In the genomic region with DNA sequence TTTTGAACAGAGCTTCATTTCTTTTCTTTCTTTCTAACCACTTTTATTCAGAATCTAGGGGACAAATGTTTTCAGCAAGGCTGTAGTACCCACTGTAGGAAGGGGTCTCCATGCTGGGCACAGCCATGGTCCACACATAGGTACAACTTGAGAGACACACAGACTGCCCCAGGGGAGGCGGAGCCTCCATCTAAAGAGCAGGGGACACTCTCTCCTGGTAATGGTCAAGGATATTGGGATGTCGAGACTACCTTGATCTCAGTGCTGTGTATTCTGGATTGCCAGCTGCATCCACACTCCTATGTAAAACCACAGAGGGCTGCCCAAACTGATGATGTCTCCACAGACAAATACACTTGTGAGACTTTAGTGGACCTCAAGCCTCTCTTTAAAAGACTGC, we compare ENCODE assay signal across 19 cellular contexts. TPM values are rescaled to one million over a fixed set of nuclear protein-coding genes. Genes with fewer than 3 reads are reported as not detected.
DNase-seq lines count a peak whose midpoint lies in the region; ATAC-seq and TF ChIP-seq lines count a peak whose summit lies in the region.
"Had no signal": no experiment of that assay in that cellular context is flagged by ENCODE, and none has a peak within 500 bp of the region (broad histone marks: within the 10 kb centered on the region; RNA-seq: fewer than 3 reads in every experiment).

No MANE protein-coding gene starts in this region.

- H3K9me3 Mint-ChIP-seq in activated naive CD8-positive, alpha-beta T cell treated with anti-CD3 and anti-CD28 coated beads, Interleukin-2, amount 50 U/mL, for 24 hours = peaks cover 1% of the 10 kb centered on the region
- no peaks in the 10 kb centered on the region for H3K9me3 Mint-ChIP-seq in natural killer cell

- peak overlapping the region in 7 of 11 experiments; percentile 37 to 90 (median 60); a peak in 7 of 22 replicates for H3K9ac ChIP-seq in BLaER1 treated with 17β-estradiol and CSF1 and Interleukin-3, amounts not matched to agents 10 nM and 100 nM
- H3K9ac ChIP-seq in smooth muscle cell (ENCODE audit: low read depth) = no peak overlapping the region

- peak overlapping the region; percentile 92 to 99 (median 97) for H3K4me2 ChIP-seq in BLaER1 treated with 17β-estradiol and CSF1 and Interleukin-3, amounts not matched to agents 10 nM and 100 nM
- no peak overlapping the region for H3K4me2 ChIP-seq in smooth muscle cell

- peak overlapping the region; percentile 16 for H3K4me3 Mint-ChIP-seq in activated naive CD8-positive, alpha-beta T cell treated with anti-CD3 and anti-CD28 coated beads, Interleukin-2, amount 50 U/mL, for 24 hours
- peak overlapping the region; percentile 25 for H3K4me3 Mint-ChIP-seq in natural killer cell
- H3K4me3 Mint-ChIP-seq: nephron progenitor cell had no signal

- H3F3A ChIP-seq in smooth muscle cell (ENCODE audit: low read depth) = no peaks in the 10 kb centered on the region

- no peak for ATAC-seq in activated naive CD8-positive, alpha-beta T cell treated with anti-CD3 and anti-CD28 coated beads, Interleukin-2, amount 50 U/mL, for 24 hours
- no peak for ATAC-seq in natural killer cell
- no peak for ATAC-seq in GM19035 (IDR thresholded peaks at IDR 0.05; ENCODE audit: unreplicated experiment)
- ATAC-seq: psoas muscle had no signal

- no peak overlapping the region for H2AFZ ChIP-seq in smooth muscle cell (ENCODE audit: low read depth)

- H3K36me3 Mint-ChIP-seq in activated naive CD8-positive, alpha-beta T cell treated with anti-CD3 and anti-CD28 coated beads, Interleukin-2, amount 50 U/mL, for 24 hours (ENCODE audit: low read depth) = no peaks in the 10 kb centered on the region
- H3K36me3 Mint-ChIP-seq in natural killer cell = no peaks in the 10 kb centered on the region

- H3K36me3 ChIP-seq in BLaER1 treated with 17β-estradiol and CSF1 and Interleukin-3, amounts not matched to agents 10 nM and 100 nM = no peaks in the 10 kb centered on the region
- no peaks in the 10 kb centered on the region for H3K36me3 ChIP-seq in smooth muscle cell (ENCODE audit: low read depth)
- H3K36me3 ChIP-seq: ascending aorta, left ventricle myocardium inferior, SJSA1 had no signal

- peaks cover 0 to 6% (median under 1%) of the 10 kb centered on the region in 11 experiments; a peak in 6 of 22 replicates for H3K9me3 ChIP-seq in BLaER1 treated with 17β-estradiol and CSF1 and Interleukin-3, amounts not matched to agents 10 nM and 100 nM (replicated peaks in 1 of 11)
- no peaks in the 10 kb centered on the region for H3K9me3 ChIP-seq in smooth muscle cell (replicated peaks; ENCODE audit: low read depth)
- H3K9me3 ChIP-seq: ascending aorta, left ventricle myocardium inferior, psoas muscle, SJSA1 had no signal

- H3K4me3 ChIP-seq in BLaER1 treated with 17β-estradiol and CSF1 and Interleukin-3, amounts not matched to agents 10 nM and 100 nM = no peak overlapping the region
- peak overlapping the region; percentile 45; the same call in 1 of the 2 replicates for H3K4me3 ChIP-seq in GM08714 (ENCODE audit: low read length)
- no peak overlapping the region for H3K4me3 ChIP-seq in smooth muscle cell
- H3K4me3 ChIP-seq: ascending aorta, left ventricle myocardium inferior, psoas muscle, SJSA1 had no signal

- TF ChIP-seq CTCF in natural killer cell (IDR thresholded peaks at IDR 0.05) (no peak), smooth muscle cell (IDR thresholded peaks at IDR 0.05; ENCODE audit: borderline replicate concordance, insufficient read depth, poor library complexity, severe bottlenecking) (no peak)

- 93% methylated on average over 2 of the region's 2 CpGs for WGBS in smooth muscle cell (ENCODE audit: low lambda C conversion rate)

- no peaks in the 10 kb centered on the region for H4K20me1 ChIP-seq in BLaER1 treated with 17β-estradiol and CSF1 and Interleukin-3, amounts not matched to agents 10 nM and 100 nM
- no peaks in the 10 kb centered on the region for H4K20me1 ChIP-seq in smooth muscle cell (ENCODE audit: low read depth)

- peak overlapping the region; percentile 46 for H3K27ac Mint-ChIP-seq in activated naive CD8-positive, alpha-beta T cell treated with anti-CD3 and anti-CD28 coated beads, Interleukin-2, amount 50 U/mL, for 24 hours
- H3K27ac Mint-ChIP-seq in natural killer cell = peak overlapping the region; percentile 99 to 100
- H3K27ac Mint-ChIP-seq: activated T-helper 2 cell treated with anti-CD3 and anti-CD28 coated beads, Interferon-gamma antibody, Interleukin-2, Interleukin-4, amounts not matched to agents 10 μg/mL and 5 μg/mL and 100 μg/mL, durations not matched to agents 14 hours and 24 hours and 36 hours; nephron progenitor cell had no signal

- peaks cover 78 to 95% (median 89%) of the 10 kb centered on the region in 10 experiments for H3K4me1 ChIP-seq in BLaER1 treated with 17β-estradiol and CSF1 and Interleukin-3, amounts not matched to agents 10 nM and 100 nM
- no peaks in the 10 kb centered on the region for H3K4me1 ChIP-seq in smooth muscle cell (ENCODE audit: low read depth)
- H3K4me1 ChIP-seq: psoas muscle had no signal

- H3K4me1 Mint-ChIP-seq in activated naive CD8-positive, alpha-beta T cell treated with anti-CD3 and anti-CD28 coated beads, Interleukin-2, amount 50 U/mL, for 24 hours = peaks cover 85% of the 10 kb centered on the region
- H3K4me1 Mint-ChIP-seq in natural killer cell = peaks cover 63 to 67% of the 10 kb centered on the region in 2 donors

- H3K79me2 ChIP-seq in smooth muscle cell (ENCODE audit: low read depth) = no peaks in the 10 kb centered on the region

- DNase-seq in activated naive CD8-positive, alpha-beta T cell treated with anti-CD3 and anti-CD28 coated beads, Interleukin-2, amount 50 U/mL, for 24 hours = no peak
- DNase-seq in natural killer cell (no peak), smooth muscle cell (lab: John Stamatoyannopoulos, UW; ENCODE audit: unreplicated experiment) (no peak), NCI-H748 treated with DMSO at 0.1 percent for 48 hours (lab: John Stamatoyannopoulos, UW) (no peak)
- DNase-seq in activated naive CD4-positive, alpha-beta T cell treated with Interleukin-2 at 50 U/mL for 16 hours = no peak
- DNase-seq: foreskin melanocyte, left ventricle myocardium inferior, MV-4-11, NCI-H2081 treated with DMSO at 0.1 percent for 48 hours, NCI-H524 treated with DMSO at 0.1 percent for 48 hours, nephron progenitor cell, psoas muscle had no signal

- no peaks in the 10 kb centered on the region for H3K27me3 Mint-ChIP-seq in activated naive CD8-positive, alpha-beta T cell treated with anti-CD3 and anti-CD28 coated beads, Interleukin-2, amount 50 U/mL, for 24 hours
- no peaks in the 10 kb centered on the region for H3K27me3 Mint-ChIP-seq in natural killer cell (ENCODE audit: low read depth in 2 of 2)

- no peaks in the 10 kb centered on the region for H3K27me3 ChIP-seq in BLaER1 treated with 17β-estradiol and CSF1 and Interleukin-3, amounts not matched to agents 10 nM and 100 nM
- H3K27me3 ChIP-seq in smooth muscle cell (ENCODE audit: low read depth) = no peaks in the 10 kb centered on the region
- H3K27me3 ChIP-seq: ascending aorta had no signal

- intact Hi-C loops in natural killer cell (cut with micrococcal nuclease) = loop anchor here (5.0 kb wide), 2 partner anchors 74 to 516 kb away; a partner anchor contains a TSS

- peak overlapping the region in 10 of 11 experiments; percentile 56 to 96 (median 88); a peak in 18 of 22 replicates for H3K27ac ChIP-seq in BLaER1 treated with 17β-estradiol and CSF1 and Interleukin-3, amounts not matched to agents 10 nM and 100 nM
- no peak overlapping the region for H3K27ac ChIP-seq in smooth muscle cell (ENCODE audit: low read depth)
- H3K27ac ChIP-seq: psoas muscle, SJSA1 had no signal

RNA-seq across cellular contexts. Expression of a gene that starts 2.9 kb away (rescaled TPM):
- total RNA-seq in natural killer cell (100 to 1,000 TPM; 105 to 166 (median 111) TPM), smooth muscle cell (0.40 TPM in 1 of 2 replicates, not detected in the other)
- 0.24 TPM in 1 of 2 replicates, not detected in the other for polyA plus RNA-seq in smooth muscle cell

RNA-seq across cellular contexts. Expression of a gene that starts 38.1 kb away (rescaled TPM):
- total RNA-seq in natural killer cell = under 1 TPM in 1 of 3 donors, not detected in 2; 0.70 TPM
- total RNA-seq in smooth muscle cell = 0.40 and 0.45 TPM in 2 replicates
- polyA plus RNA-seq in smooth muscle cell = 0.97 TPM in 1 of 2 replicates, not detected in the other
- total RNA-seq: ascending aorta, chondrocyte had no signal

Comparison
In these comparisons a context has a peak if more than half of its experiments do, and no peak if none do; other contexts are left out.
1. RNA of a gene that starts 2.9 kb away (total RNA-seq): 105 to 166 TPM in natural killer cell; 0.40 TPM in smooth muscle cell; every median in the first group is over 10 times any median in the second.